1 cellular context compared by ENCODE assay signal in genomic region chr17:59124665-59125064, GRCh38.
TF ChIP-seq lines count a peak whose summit lies in the region.

No MANE protein-coding gene starts in this region.

TF ChIP-seq in WTC11, 78 proteins besides CTCF, POLR2A, EP300 and RAD21 (continued from another document):
- TF ChIP-seq ERG (CRISPR knock-in tag; IDR thresholded peaks at IDR 0.05) (no peak), GRHL2 (CRISPR knock-in tag; IDR thresholded peaks at IDR 0.05; ENCODE audit: insufficient replicate concordance, severe bottlenecking) (no peak), IRF2 (CRISPR knock-in tag; IDR thresholded peaks at IDR 0.05; ENCODE audit: borderline replicate concordance, low read depth) (no peak), SP1 (CRISPR knock-in tag; conservative IDR thresholded peaks at IDR 0.05) (no peak), ZNF423 (CRISPR knock-in tag; IDR thresholded peaks at IDR 0.05) (no peak), CREB1 (CRISPR knock-in tag; IDR thresholded peaks at IDR 0.05) (no peak), AR (CRISPR knock-in tag; IDR thresholded peaks at IDR 0.05) (no peak), TEAD1 (CRISPR knock-in tag; IDR thresholded peaks at IDR 0.05) (no peak), HMGXB4 (CRISPR knock-in tag; IDR thresholded peaks at IDR 0.05) (no peak)
